In genomic region chr3:45078910-45079522, GRCh38 we compare ENCODE assay signal across 1 cellular context.
TF ChIP-seq lines count a peak whose summit lies in the region.

No MANE protein-coding gene starts in this region.

TF ChIP-seq in IMR-90, 13 proteins besides CTCF, POLR2A, EP300 and RAD21 (continued from another document):
- TF ChIP-seq RCOR1 (IDR thresholded peaks at IDR 0.05; ENCODE audit: insufficient replicate concordance, low read length) = no peak
- no peak for TF ChIP-seq ELK1 (IDR thresholded peaks at IDR 0.05; ENCODE audit: borderline replicate concordance, low read depth, low read length)
- TF ChIP-seq CHD1 (IDR thresholded peaks at IDR 0.05; ENCODE audit: low read depth, low read length) = no peak
- no peak for TF ChIP-seq USF2 (IDR thresholded peaks at IDR 0.05; ENCODE audit: low read depth, low read length)
- TF ChIP-seq MXI1 (IDR thresholded peaks at IDR 0.05; ENCODE audit: borderline replicate concordance, low read depth, low read length) = no peak
